8 cellular contexts compared by ENCODE assay signal in genomic region chr7:5595545-5596045, GRCh38. TPM values are rescaled to one million over a fixed set of nuclear protein-coding genes. Genes with fewer than 3 reads are reported as not detected.
DNase-seq lines count a peak whose midpoint lies in the region; ATAC-seq and TF ChIP-seq lines count a peak whose summit lies in the region.

No MANE protein-coding gene starts in this region.

- intact Hi-C loops in colonic mucosa (cut with DNase I) = no loop called here

- DNase-seq in OCI-M2 (lab: John Stamatoyannopoulos, UW; ENCODE audit: unreplicated experiment) = peak; percentile 77
- DNase-seq in colonic mucosa = no peak
- no peak for DNase-seq in NCI-H2171 treated with DMSO at 0.1 percent for 48 hours (lab: John Stamatoyannopoulos, UW)
- DNase-seq in NCI-H510A (lab: John Stamatoyannopoulos, UW) = no peak

- peak overlapping the region; percentile 67 for H3K27ac ChIP-seq in colonic mucosa
- H3K27ac ChIP-seq in muscle layer of duodenum (ENCODE audit: low read length) = peak overlapping the region; percentile 34

- H3K27me3 ChIP-seq in colonic mucosa (peaks cover 39% of the 10 kb centered on the region), muscle layer of duodenum (ENCODE audit: low read depth, low read length) (no peaks in the 10 kb centered on the region)

- ATAC-seq in GM19328 (IDR thresholded peaks at IDR 0.05; ENCODE audit: unreplicated experiment) (no peak), GM21723 (IDR thresholded peaks at IDR 0.05; ENCODE audit: unreplicated experiment) (no peak)

- TF ChIP-seq CTCF in colonic mucosa (IDR thresholded peaks at IDR 0.05) = no peak

- peak overlapping the region; percentile 28 to 50 for H3K9ac ChIP-seq in colonic mucosa (ENCODE audit: low read depth in 2 of 2, low read length in 2 of 2)

- H3K36me3 ChIP-seq in colonic mucosa (no peaks in the 10 kb centered on the region), muscle layer of duodenum (ENCODE audit: control insufficient read depth in 1 of 2, insufficient read depth in 2 of 2, low read length in 2 of 2) (no peaks in the 10 kb centered on the region)

- H3K4me1 ChIP-seq in colonic mucosa (peaks cover 19% of the 10 kb centered on the region), muscle layer of duodenum (ENCODE audit: control insufficient read depth in 1 of 2, insufficient read depth in 2 of 2, low read length in 2 of 2) (peaks cover 11 to 56% of the 10 kb centered on the region in 2 donors)

- H3K9me3 ChIP-seq in colonic mucosa (no peaks in the 10 kb centered on the region), muscle layer of duodenum (ENCODE audit: control insufficient read depth in 1 of 2, low read length in 2 of 2) (no peaks in the 10 kb centered on the region)

- H3K4me3 ChIP-seq in GM08714 (ENCODE audit: low read length) (peak overlapping the region; percentile 64), colonic mucosa (peak overlapping the region; percentile 44), muscle layer of duodenum (ENCODE audit: low read depth in 1 of 2, low read length in 2 of 2) (peak overlapping the region; percentile 30 to 74)

RNA-seq across cellular contexts. Expression of gene FSCN1, which starts 3.0 kb away (rescaled TPM):
- total RNA-seq in colonic mucosa = 10 to 100 TPM in 1 of 2 donors, 1 to 10 TPM in 1; 9.2 to 11.2 TPM
